In the genomic region with DNA sequence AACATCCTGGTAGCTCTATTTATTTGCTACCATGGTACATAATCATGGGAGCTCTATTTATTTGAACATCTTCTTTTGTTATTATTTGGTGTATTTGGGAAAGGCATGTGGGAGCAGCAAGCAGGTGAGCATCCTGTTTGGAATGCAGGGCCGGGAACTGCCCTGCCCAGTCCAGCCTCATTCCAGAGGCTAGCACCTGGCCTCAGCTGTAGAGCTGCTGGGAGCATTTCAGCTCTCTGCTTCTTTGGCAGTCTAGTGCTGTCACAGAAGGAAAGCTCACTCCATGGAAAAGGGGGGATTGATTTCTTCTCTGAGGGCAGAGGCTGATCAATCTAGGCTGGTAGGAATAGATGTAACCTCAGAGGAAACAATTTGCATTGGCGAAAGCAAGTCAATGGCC, we compare ENCODE assay signal across 21 cellular contexts.
DNase-seq lines count a peak whose midpoint lies in the region; ATAC-seq and TF ChIP-seq lines count a peak whose summit lies in the region.
"Had no signal": no experiment of that assay in that cellular context is flagged by ENCODE, and none has a peak within 500 bp of the region (broad histone marks: within the 10 kb centered on the region; RNA-seq: fewer than 3 reads in every experiment).

No MANE protein-coding gene starts in this region.

- no peak overlapping the region for H3K18ac ChIP-seq in mesendoderm (ENCODE audit: low read length)

- H3K27me3 ChIP-seq in mesendoderm (ENCODE audit: insufficient read depth, low read length, poor library complexity) = no peaks in the 10 kb centered on the region
- no peaks in the 10 kb centered on the region for H3K27me3 ChIP-seq in uterus
- H3K27me3 ChIP-seq: brain microvascular endothelial cell, MG63 had no signal

- H3K27ac ChIP-seq in mesendoderm (ENCODE audit: low read depth, low read length) = no peak overlapping the region
- no peak overlapping the region for H3K27ac ChIP-seq in uterus
- H3K27ac ChIP-seq: A549, brain microvascular endothelial cell, C4-2B, WERI-Rb-1 had no signal

- no peak overlapping the region for H3K27ac Mint-ChIP-seq in activated naive CD4-positive, alpha-beta T cell treated with anti-CD3 and anti-CD28 coated beads, Interleukin-2, amount 50 U/mL, for 72 hours
- H3K27ac Mint-ChIP-seq: activated CD8-positive, alpha-beta T cell treated with anti-CD3 and anti-CD28 coated beads, Interleukin-2, amount 10 ng/mL, durations not matched to agents 7 days and 5 days; activated naive CD8-positive, alpha-beta T cell treated with anti-CD3 and anti-CD28 coated beads, Interleukin-2, amount 10 ng/mL, durations not matched to agents 7 days and 5 days; memory B cell; naive thymus-derived CD8-positive, alpha-beta T cell had no signal

- no peak overlapping the region for H4K8ac ChIP-seq in mesendoderm (ENCODE audit: low read depth, low read length)

- H3K4me1 ChIP-seq in mesendoderm (ENCODE audit: control insufficient read depth, low read depth, low read length) (peaks cover 6% of the 10 kb centered on the region), uterus (no peaks in the 10 kb centered on the region)

- no peak overlapping the region for H3K56ac ChIP-seq in mesendoderm (ENCODE audit: low read length)

- no peaks in the 10 kb centered on the region for H3K79me1 ChIP-seq in mesendoderm (ENCODE audit: low read length)

- no peaks in the 10 kb centered on the region for H3K36me3 ChIP-seq in mesendoderm (ENCODE audit: control insufficient read depth, insufficient read depth, low read length)
- H3K36me3 ChIP-seq in uterus = no peaks in the 10 kb centered on the region
- H3K36me3 ChIP-seq: brain microvascular endothelial cell, MG63, WERI-Rb-1 had no signal

- no peak overlapping the region for H4K5ac ChIP-seq in mesendoderm (ENCODE audit: low read length)

- WGBS in mesendoderm (ENCODE audit: extremely low coverage, insufficient coverage, low lambda C conversion rate) = no CpG with 5 or more reads among the region's 2 CpGs

- no peak overlapping the region for H3K23ac ChIP-seq in mesendoderm (ENCODE audit: low read length)

- no peak overlapping the region for H2BK5ac ChIP-seq in mesendoderm (ENCODE audit: low read length)

- no peak overlapping the region for H3K4ac ChIP-seq in mesendoderm (ENCODE audit: low read depth, low read length)

- no peaks in the 10 kb centered on the region for H3K9me3 Mint-ChIP-seq in activated naive CD4-positive, alpha-beta T cell treated with anti-CD3 and anti-CD28 coated beads, Interleukin-2, amount 50 U/mL, for 72 hours

- DNase-seq in COLO668 (lab: John Stamatoyannopoulos, UW; ENCODE audit: unreplicated experiment) (peak; percentile 59), NCI-H69 (lab: John Stamatoyannopoulos, UW) (peak; percentile 8), epithelial cell of esophagus (ENCODE audit: low read depth) (peak; percentile 95), mesendoderm (peak; percentile 77), uterus (no peak), NCI-H446 (lab: John Stamatoyannopoulos, UW) (no peak)
- DNase-seq in activated naive CD4-positive, alpha-beta T cell treated with anti-CD3 and anti-CD28 coated beads, Interleukin-2, amount 50 U/mL, for 72 hours (ENCODE audit: low spot score in 2 of 2) = no peak
- DNase-seq in activated CD4-positive, alpha-beta T cell treated with anti-CD3 and anti-CD28 coated beads for 4 hours = no peak
- DNase-seq: activated CD8-positive, alpha-beta T cell treated with anti-CD3 and anti-CD28 coated beads, Interleukin-2, amount 10 ng/mL, durations not matched to agents 7 days and 5 days; activated naive CD8-positive, alpha-beta T cell treated with anti-CD3 and anti-CD28 coated beads, Interleukin-2, amount 10 ng/mL, durations not matched to agents 7 days and 5 days; brain microvascular endothelial cell; MG63; naive thymus-derived CD8-positive, alpha-beta T cell; NCI-H345; SHP77; small intestine; stimulated activated CD8-positive, alpha-beta memory T cell treated with anti-CD3 and anti-CD28 coated beads, Interleukin-4, amount 100 ng/mL, for 48 hours; WERI-Rb-1 had no signal

- TF ChIP-seq POLR2A in uterus (IDR thresholded peaks at IDR 0.05) = no peak

- TF ChIP-seq CTCF in epithelial cell of esophagus (IDR thresholded peaks at IDR 0.05; ENCODE audit: insufficient read depth, low read depth, low read length, missing control alignments) (no peak), uterus (IDR thresholded peaks at IDR 0.05) (no peak)

- no peaks in the 10 kb centered on the region for H3K79me2 ChIP-seq in mesendoderm (ENCODE audit: control insufficient read depth, insufficient read depth, low read length)

- no peak overlapping the region for H2BK15ac ChIP-seq in mesendoderm (replicated peaks; ENCODE audit: low read depth)

- no peak for ATAC-seq in activated naive CD4-positive, alpha-beta T cell treated with anti-CD3 and anti-CD28 coated beads, Interleukin-2, amount 50 U/mL, for 72 hours
- ATAC-seq: activated CD8-positive, alpha-beta T cell treated with anti-CD3 and anti-CD28 coated beads, Interleukin-2, amount 10 ng/mL, durations not matched to agents 7 days and 5 days; naive thymus-derived CD8-positive, alpha-beta T cell had no signal

- no peak overlapping the region for H3K4me2 ChIP-seq in mesendoderm (ENCODE audit: low read length)
- H3K4me2 ChIP-seq: A549 had no signal

- H3K9ac ChIP-seq in mesendoderm (ENCODE audit: low read length) = no peak overlapping the region

- H2AK5ac ChIP-seq in mesendoderm (ENCODE audit: low read length) = no peak overlapping the region

- H3K4me3 ChIP-seq in epithelial cell of esophagus (ENCODE audit: low read length) (no peak overlapping the region), mesendoderm (ENCODE audit: low read length) (no peak overlapping the region), uterus (no peak overlapping the region)
- H3K4me3 ChIP-seq: A549, MG63 had no signal

- H2BK120ac ChIP-seq in mesendoderm (ENCODE audit: low read depth, low read length) = no peak overlapping the region

- intact Hi-C loops in uterus (cut with DNase I; ENCODE audit: low total_unique reads) = no loop called here

- no peaks in the 10 kb centered on the region for H3K9me3 ChIP-seq in uterus
- H3K9me3 ChIP-seq: A549, MG63 had no signal

- peaks cover 0 to 7% of the 10 kb centered on the region in 2 donors for H3K36me3 Mint-ChIP-seq in activated naive CD4-positive, alpha-beta T cell treated with anti-CD3 and anti-CD28 coated beads, Interleukin-2, amount 50 U/mL, for 72 hours
- H3K36me3 Mint-ChIP-seq: activated naive CD8-positive, alpha-beta T cell treated with anti-CD3 and anti-CD28 coated beads, Interleukin-2, amount 10 ng/mL, durations not matched to agents 7 days and 5 days had no signal

Comparison
In these comparisons a context has a peak if more than half of its experiments do, and no peak if none do; other contexts are left out.
1. DNase-seq: peak in COLO668 (single experiment), NCI-H69 (single experiment), epithelial cell of esophagus (single experiment) and mesendoderm (single experiment); none in activated naive CD4-positive, alpha-beta T cell treated with anti-CD3 and anti-CD28 coated beads, Interleukin-2, amount 50 U/mL, for 72 hours (0 of 2), uterus (0 of 2), activated CD4-positive, alpha-beta T cell treated with anti-CD3 and anti-CD28 coated beads for 4 hours (0 of 2) and NCI-H446 (0 of 2).